In genomic region chr18:63879684-63880083, GRCh38 we compare ENCODE assay signal across 25 cellular contexts. TPM values are rescaled to one million over a fixed set of nuclear protein-coding genes. Genes with fewer than 3 reads are reported as not detected.
A peak's percentile ranks its signal among the peaks of the same experiment; 100 is the strongest.
DNase-seq lines count a peak whose midpoint lies in the region; ATAC-seq and TF ChIP-seq lines count a peak whose summit lies in the region.
"Had no signal": no experiment of that assay in that cellular context is flagged by ENCODE, and none has a peak within 500 bp of the region (broad histone marks: within the 10 kb centered on the region; RNA-seq: fewer than 3 reads in every experiment).

No MANE protein-coding gene starts in this region.

- no peaks in the 10 kb centered on the region for H3K27me3 ChIP-seq in neutrophil
- H3K27me3 ChIP-seq: tibial nerve had no signal

- H3K4me1 ChIP-seq in neutrophil (ENCODE audit: control insufficient read depth in 1 of 2, insufficient read depth in 1 of 2, low read depth in 1 of 2, low read length in 1 of 2): peaks cover 20 to 28% of the 10 kb centered on the region in 2 experiments
- H3K4me1 ChIP-seq: tibial nerve had no signal

- no peaks in the 10 kb centered on the region for H3K36me3 ChIP-seq in neutrophil
- H3K36me3 ChIP-seq: tibial nerve had no signal

- no peak for ATAC-seq in HG02678 (IDR thresholded peaks at IDR 0.05; ENCODE audit: unreplicated experiment)
- no peak for ATAC-seq in GM21360 (IDR thresholded peaks at IDR 0.05; ENCODE audit: unreplicated experiment)
- ATAC-seq: activated T-cell treated with anti-CD3 and anti-CD28 coated beads, Interleukin-2, amount 50 U/mL, for 4 hours; stimulated activated naive CD8-positive, alpha-beta T cell treated with anti-CD3 and anti-CD28 coated beads, Interleukin-15, Interleukin-2, amounts not matched to agents 100 U/mL and 50 U/mL, for 24 hours; T-helper 17 cell had no signal

- DNase-seq in HCEC 1CT (peak; percentile 5), MV-4-11 (lab: John Stamatoyannopoulos, UW) (peak; percentile 63), dermis blood vessel endothelial cell (peak; percentile 37), LoVo (ENCODE audit: low spot score) (no peak)
- DNase-seq: activated CD4-positive, alpha-beta memory T cell treated with anti-CD3 and anti-CD28 coated beads, Interleukin-2, amount 10 ng/mL, durations not matched to agents 7 days and 5 days; activated naive CD4-positive, alpha-beta T cell treated with anti-CD3 and anti-CD28 coated beads, Interleukin-2, amount 10 ng/mL, durations not matched to agents 7 days and 5 days; activated T-cell treated with anti-CD3 and anti-CD28 coated beads, Interleukin-2, amount 50 U/mL, for 4 hours; aorta; cerebellar nuclear complex; effector memory CD4-positive, alpha-beta T cell; kidney glomerular epithelial cell; NCI-H1930; NCI-H510A treated with DMSO at 0.1 percent for 48 hours; posterior cingulate gyrus; Right ventricle myocardium superior; stimulated activated CD4-positive, alpha-beta T cell treated with anti-CD3 and anti-CD28 coated beads, Interleukin-2, amount 100 ng/mL, for 24 hours; stimulated activated naive CD8-positive, alpha-beta T cell treated with anti-CD3 and anti-CD28 coated beads, Interleukin-15, Interleukin-2, amounts not matched to agents 100 U/mL and 50 U/mL, for 24 hours; T-helper 17 cell had no signal

- peak overlapping the region; percentile 22 for H3K27ac ChIP-seq in neutrophil
- H3K27ac ChIP-seq: tibial nerve had no signal

- no peaks in the 10 kb centered on the region for H3K9me3 ChIP-seq in neutrophil
- H3K9me3 ChIP-seq: tibial nerve had no signal

- H3K4me3 ChIP-seq in neutrophil (ENCODE audit: low read depth in 1 of 2, low read length in 1 of 2): no peak overlapping the region
- H3K4me3 ChIP-seq: tibial nerve had no signal

- TF ChIP-seq CTCF in neutrophil (IDR thresholded peaks at IDR 0.05): no peak

RNA-seq across cellular contexts. Expression of gene SERPINB2, which starts 7.8 kb away (rescaled TPM):
- not detected in 2 replicates for total RNA-seq in dermis blood vessel endothelial cell
- total RNA-seq: activated CD4-positive, alpha-beta memory T cell treated with anti-CD3 and anti-CD28 coated beads, Interleukin-2, amount 10 ng/mL, durations not matched to agents 7 days and 5 days; natural killer cell treated with Interleukin-12 subunit alpha and Interleukin-12 subunit beta and Interleukin-15 and Interleukin-18, amount 100 ng/mL, for 72 hours; Right ventricle myocardium superior; tibial nerve had no signal

RNA-seq across cellular contexts. Expression of gene SERPINB10, which starts 28.1 kb away (rescaled TPM):
- total RNA-seq in dermis blood vessel endothelial cell: not detected in 2 replicates
- total RNA-seq: activated CD4-positive, alpha-beta memory T cell treated with anti-CD3 and anti-CD28 coated beads, Interleukin-2, amount 10 ng/mL, durations not matched to agents 7 days and 5 days; aorta; fibroblast of lung; MCF 10A; Right ventricle myocardium superior; T-helper 17 cell had no signal
